Comparison of ENCODE assay signal across 19 cellular contexts in genomic region chr2:16069663-16069932, GRCh38.
A peak's percentile ranks its signal among the peaks of the same experiment; 100 is the strongest.
DNase-seq lines count a peak whose midpoint lies in the region; TF ChIP-seq lines count a peak whose summit lies in the region.
"Had no signal": no experiment of that assay in that cellular context is flagged by ENCODE, and none has a peak within 500 bp of the region (broad histone marks: within the 10 kb centered on the region; RNA-seq: fewer than 3 reads in every experiment).

No MANE protein-coding gene starts in this region.

- H3K27me3 ChIP-seq in Caco-2 (replicated peaks; ENCODE audit: control insufficient read depth, insufficient read depth, low read length) (no peaks in the 10 kb centered on the region), hepatocyte (no peaks in the 10 kb centered on the region), trophoblast cell (ENCODE audit: insufficient read depth, low read length) (no peaks in the 10 kb centered on the region), uterus (no peaks in the 10 kb centered on the region)
- H3K27me3 ChIP-seq: colonic mucosa, spleen had no signal

- H3K9me3 Mint-ChIP-seq in Caco-2 (ENCODE audit: unreplicated experiment): peaks cover 11% of the 10 kb centered on the region
- H3K9me3 Mint-ChIP-seq: CD4-positive, alpha-beta T cell had no signal

- H3K4ac ChIP-seq in trophoblast cell (ENCODE audit: low read depth, low read length): no peak overlapping the region

- H3K36me3 Mint-ChIP-seq in Caco-2 (ENCODE audit: insufficient read depth, unreplicated experiment): no peaks in the 10 kb centered on the region

- CTCF ChIA-PET in Caco-2 (lab: Charles Lee): interaction anchor here (0.9 kb wide), 1 partner anchor 128 kb away, joined by 3 read pairs; no protein-coding TSS in a partner anchor

- H3K9me3 ChIP-seq in Caco-2 (no peaks in the 10 kb centered on the region; the same call in 1 of the 2 replicates), hepatocyte (ENCODE audit: low read depth) (no peaks in the 10 kb centered on the region), trophoblast cell (ENCODE audit: insufficient read depth, low read depth, low read length) (no peaks in the 10 kb centered on the region), uterus (no peaks in the 10 kb centered on the region)
- H3K9me3 ChIP-seq: colonic mucosa had no signal

- no peak overlapping the region for H2BK5ac ChIP-seq in trophoblast cell (ENCODE audit: low read depth, low read length, poor library complexity)

- H3K14ac ChIP-seq in trophoblast cell (ENCODE audit: low read length): no peak overlapping the region

- 62% methylated on average over 8 of the region's 8 CpGs for WGBS in hepatocyte (ENCODE audit: low lambda C conversion rate, missing lambda C conversion rate)
- WGBS in trophoblast cell (ENCODE audit: extremely low coverage, insufficient coverage, insufficient read length): no CpG with 5 or more reads among the region's 8 CpGs

- no peak overlapping the region for H3K9ac ChIP-seq in trophoblast cell (ENCODE audit: low read length)
- H3K9ac ChIP-seq: parathyroid adenoma had no signal

- H3K27ac ChIP-seq in hepatocyte: peak overlapping the region; percentile 88
- no peak overlapping the region for H3K27ac ChIP-seq in trophoblast cell (ENCODE audit: low read depth, low read length)
- H3K27ac ChIP-seq in uterus: no peak overlapping the region
- H3K27ac ChIP-seq: colonic mucosa, parathyroid adenoma, spleen had no signal

- H3K4me1 ChIP-seq in Caco-2: peaks cover 45% of the 10 kb centered on the region
- peaks cover 33% of the 10 kb centered on the region for H3K4me1 ChIP-seq in hepatocyte (ENCODE audit: insufficient read depth)
- peaks cover 11 to 12% of the 10 kb centered on the region in 2 experiments for H3K4me1 ChIP-seq in trophoblast cell (ENCODE audit: control insufficient read depth in 1 of 2, insufficient read depth in 2 of 2, low read length in 2 of 2)
- H3K4me1 ChIP-seq in uterus: no peaks in the 10 kb centered on the region
- H3K4me1 ChIP-seq: colonic mucosa, parathyroid adenoma, spleen had no signal

- peak overlapping the region; percentile 27 for H4K91ac ChIP-seq in trophoblast cell (ENCODE audit: low read depth, low read length)

- intact Hi-C loops in Caco-2 (cut with micrococcal nuclease; ENCODE audit: unreplicated experiment): loop anchor here (5.0 kb wide), 1 partner anchor 82 kb away; no protein-coding TSS in a partner anchor
- intact Hi-C loops in uterus (cut with DNase I; ENCODE audit: low total_unique reads): no loop called here

- no peak overlapping the region for H3K18ac ChIP-seq in trophoblast cell (ENCODE audit: low read length)

- H4K8ac ChIP-seq in trophoblast cell (ENCODE audit: low read depth, low read length): no peak overlapping the region

- no peak for TF ChIP-seq CTCF in Caco-2 (IDR thresholded peaks at IDR 0.05; ENCODE audit: insufficient read depth in 1 of 2, low read depth in 1 of 2, low read length in 1 of 2, severe bottlenecking in 1 of 2, unreplicated experiment in 1 of 2)
- no peak for TF ChIP-seq CTCF in hepatocyte (IDR thresholded peaks at IDR 0.05; ENCODE audit: poor library complexity)
- no peak for TF ChIP-seq CTCF in uterus (IDR thresholded peaks at IDR 0.05)

- no peaks in the 10 kb centered on the region for H4K20me1 ChIP-seq in hepatocyte (ENCODE audit: insufficient read depth, poor library complexity, severe bottlenecking)

- H3K4me2 ChIP-seq in hepatocyte (peak overlapping the region; percentile 48), trophoblast cell (ENCODE audit: low read length) (no peak overlapping the region)

- H2AK5ac ChIP-seq in trophoblast cell (ENCODE audit: low read length): no peak overlapping the region

- H2AFZ ChIP-seq in hepatocyte: peak overlapping the region; percentile 54
- H2AFZ ChIP-seq in trophoblast cell (ENCODE audit: insufficient read depth, low read length, poor library complexity): no peak overlapping the region
- H2AFZ ChIP-seq: parathyroid adenoma had no signal

- no peaks in the 10 kb centered on the region for H3K9me2 ChIP-seq in hepatocyte (replicated peaks; ENCODE audit: insufficient read depth)

- H3K79me2 ChIP-seq in hepatocyte: no peaks in the 10 kb centered on the region
- no peaks in the 10 kb centered on the region for H3K79me2 ChIP-seq in trophoblast cell (ENCODE audit: control insufficient read depth, insufficient read depth, low read length, poor library complexity)
- H3K79me2 ChIP-seq: parathyroid adenoma had no signal

- no peak overlapping the region for H4K12ac ChIP-seq in trophoblast cell (ENCODE audit: low read depth, low read length)

- H3K4me1 Mint-ChIP-seq in Caco-2 (ENCODE audit: low read depth, unreplicated experiment): peaks cover 34% of the 10 kb centered on the region
- H3K4me1 Mint-ChIP-seq: activated CD4-positive, alpha-beta T cell treated with anti-CD3 and anti-CD28 coated beads, Interleukin-2, amount 10 ng/mL, durations not matched to agents 7 days and 5 days had no signal

- BruUV-seq in Caco-2 (replicated peaks; lab: Mats Ljungman, UMichigan): no TSS peak

- no peak overlapping the region for H2BK120ac ChIP-seq in trophoblast cell (ENCODE audit: insufficient read depth, low read length, poor library complexity)

- DNase-seq in Caco-2 (no peak), SK-MEL-5 (ENCODE audit: low read depth, low spot score) (peak; percentile 90), hepatocyte (ENCODE audit: low spot score) (peak; percentile 14), trophoblast cell (no peak), T-helper 1 cell (no peak), uterus (no peak), NCI-H2029 (lab: John Stamatoyannopoulos, UW) (no peak)
- no peak for DNase-seq in central memory CD4-positive, alpha-beta T cell
- DNase-seq: activated CD4-positive, alpha-beta T cell treated with anti-CD3 and anti-CD28 coated beads, Interleukin-2, amount 10 ng/mL, durations not matched to agents 7 days and 5 days; activated naive CD4-positive, alpha-beta T cell; aorta; CD4-positive, alpha-beta T cell; colonic mucosa; left colon; NCI-H1436 treated with DMSO at 0.1 percent for 48 hours; NCI-H2227 treated with DMSO at 0.1 percent for 48 hours; NK-92 treated with Interleukin-12 subunit alpha and Interleukin-12 subunit beta, amount 100 ng/mL, for 24 hours; spleen had no signal

- no peak overlapping the region for H3K23ac ChIP-seq in trophoblast cell (ENCODE audit: low read length)

- no peak overlapping the region for H3K4me3 Mint-ChIP-seq in Caco-2 (ENCODE audit: unreplicated experiment)
- H3K4me3 Mint-ChIP-seq: activated CD4-positive, alpha-beta T cell treated with anti-CD3 and anti-CD28 coated beads, Interleukin-2, amount 10 ng/mL, durations not matched to agents 7 days and 5 days; CD4-positive, alpha-beta T cell had no signal

- H3K36me3 ChIP-seq in Caco-2 (ENCODE audit: control insufficient read depth, insufficient read depth, low read length) (no peaks in the 10 kb centered on the region), hepatocyte (replicated peaks; ENCODE audit: insufficient read depth, low read depth) (no peaks in the 10 kb centered on the region), trophoblast cell (ENCODE audit: control insufficient read depth in 1 of 2, insufficient read depth in 2 of 2, low read length in 2 of 2) (no peaks in the 10 kb centered on the region), uterus (no peaks in the 10 kb centered on the region)
- H3K36me3 ChIP-seq: colonic mucosa, spleen had no signal

- H2BK12ac ChIP-seq in trophoblast cell (ENCODE audit: low read length): no peak overlapping the region

- no peaks in the 10 kb centered on the region for H3K27me3 Mint-ChIP-seq in Caco-2 (ENCODE audit: insufficient read depth, unreplicated experiment)
- H3K27me3 Mint-ChIP-seq: activated CD4-positive, alpha-beta T cell treated with anti-CD3 and anti-CD28 coated beads, Interleukin-2, amount 10 ng/mL, durations not matched to agents 7 days and 5 days; CD4-positive, alpha-beta T cell had no signal

- H3K4me3 ChIP-seq in Caco-2 (ENCODE audit: low read depth, low read length): no peak overlapping the region
- H3K4me3 ChIP-seq in hepatocyte: no peak overlapping the region
- no peak overlapping the region for H3K4me3 ChIP-seq in trophoblast cell (ENCODE audit: low read depth, low read length)
- H3K4me3 ChIP-seq in uterus: no peak overlapping the region
- H3K4me3 ChIP-seq: colonic mucosa, spleen had no signal

- POLR2A ChIA-PET in Caco-2 (lab: Charles Lee): no interaction called here

- H3K79me1 ChIP-seq in trophoblast cell (ENCODE audit: low read length): no peaks in the 10 kb centered on the region

- in situ Hi-C loops in SK-MEL-5 (cut with HindIII; ENCODE audit: low pct_unique_long_range_greater_than_20kb, low sequenced_read_pairs): no loop called here

- TF ChIP-seq POLR2A in uterus (IDR thresholded peaks at IDR 0.05): no peak

- peak overlapping the region; percentile 81 for H3K27ac Mint-ChIP-seq in Caco-2 (ENCODE audit: unreplicated experiment)
- H3K27ac Mint-ChIP-seq: activated CD4-positive, alpha-beta T cell treated with anti-CD3 and anti-CD28 coated beads, Interleukin-2, amount 10 ng/mL, durations not matched to agents 7 days and 5 days; CD4-positive, alpha-beta T cell had no signal

Comparison
In these comparisons a context has a peak if more than half of its experiments do, and no peak if none do; other contexts are left out.
1. DNase-seq: peak in SK-MEL-5 (single experiment) and hepatocyte (single experiment); none in Caco-2 (0 of 2), trophoblast cell (0 of 2), T-helper 1 cell (0 of 5), uterus (0 of 2), central memory CD4-positive, alpha-beta T cell (single experiment) and NCI-H2029 (single experiment).